ENCODE assay signal across 16 cellular contexts in the genomic region with DNA sequence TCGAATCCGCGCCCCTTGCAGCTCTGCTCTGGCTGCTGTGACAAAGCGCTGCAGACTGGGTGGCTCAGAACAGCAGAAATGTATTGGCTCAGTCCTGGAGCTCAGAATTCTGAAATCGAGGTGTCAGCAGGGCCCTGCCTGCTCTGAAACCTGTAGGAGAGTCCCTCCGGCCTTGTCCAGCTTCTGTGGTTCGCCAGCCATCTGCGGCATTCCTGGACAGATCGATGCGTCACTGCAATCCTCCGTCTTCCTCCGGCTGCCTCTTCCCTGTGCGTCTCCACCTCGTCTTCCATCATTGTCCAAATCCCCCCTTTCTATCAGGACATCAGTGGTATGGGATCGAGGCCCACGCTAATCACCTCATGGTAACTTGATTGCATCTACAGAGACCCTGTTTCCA.
"Had no signal": no experiment of that assay in that cellular context is flagged by ENCODE, and none has a peak within 500 bp of the region (broad histone marks: within the 10 kb centered on the region; RNA-seq: fewer than 3 reads in every experiment).

No MANE protein-coding gene starts in this region.

- FAIRE-seq: frontal cortex had no signal

- DNase-seq: activated CD4-positive, CD25-positive, alpha-beta regulatory T cell treated with anti-CD3 and anti-CD28 coated beads, Interleukin-2, amount 50 U/mL, for 72 hours; activated CD8-positive, alpha-beta memory T cell treated with anti-CD3 and anti-CD28 coated beads, Interleukin-2, amount 50 U/mL, for 48 hours; hypothalamus; left ventricle myocardium inferior; retina; SW 1271 had no signal

- H3K27me3 ChIP-seq: ascending aorta, esophagus muscularis mucosa, spleen, upper lobe of right lung had no signal

- H3K27ac ChIP-seq: ascending aorta, esophagus muscularis mucosa, left ventricle myocardium inferior, thoracic aorta, upper lobe of right lung had no signal

- H3K4me3 ChIP-seq: ascending aorta, esophagus muscularis mucosa, left ventricle myocardium inferior, spleen, thoracic aorta, upper lobe of right lung had no signal

- H3K4me3 Mint-ChIP-seq: activated T-cell treated with anti-CD3 and anti-CD28 coated beads, Interleukin-2, amount 50 U/mL, for 4 hours; mesothelial cell of epicardium; natural killer cell treated with Interleukin-12 subunit alpha and Interleukin-12 subunit beta and Interleukin-15 and Interleukin-18, amount 100 ng/mL, for 72 hours had no signal

- H3K36me3 ChIP-seq: thoracic aorta, upper lobe of right lung had no signal

- H3K27ac Mint-ChIP-seq: activated T-helper 2 cell treated with anti-CD3 and anti-CD28 coated beads, Interferon-gamma antibody, Interleukin-2, Interleukin-4, amounts not matched to agents 10 μg/mL and 5 μg/mL and 100 μg/mL, durations not matched to agents 14 hours and 24 hours and 36 hours; mesothelial cell of epicardium; natural killer cell treated with Interleukin-12 subunit alpha and Interleukin-12 subunit beta and Interleukin-15 and Interleukin-18, amount 100 ng/mL, for 72 hours had no signal

- H3K27me3 Mint-ChIP-seq: natural killer cell treated with Interleukin-12 subunit alpha and Interleukin-12 subunit beta and Interleukin-15 and Interleukin-18, amount 100 ng/mL, for 72 hours had no signal

- H3K9me3 ChIP-seq: ascending aorta, esophagus muscularis mucosa, left ventricle myocardium inferior, spleen, thoracic aorta, upper lobe of right lung had no signal

- H3K9me3 Mint-ChIP-seq: activated T-cell treated with anti-CD3 and anti-CD28 coated beads, Interleukin-2, amount 50 U/mL, for 4 hours; activated T-helper 2 cell treated with anti-CD3 and anti-CD28 coated beads, Interferon-gamma antibody, Interleukin-2, Interleukin-4, amounts not matched to agents 10 μg/mL and 5 μg/mL and 100 μg/mL, durations not matched to agents 14 hours and 24 hours and 36 hours; mesothelial cell of epicardium; natural killer cell treated with Interleukin-12 subunit alpha and Interleukin-12 subunit beta and Interleukin-15 and Interleukin-18, amount 100 ng/mL, for 72 hours had no signal
